ENCODE assay signal across 8 cellular contexts in genomic region chr5:113022661-113023060, GRCh38. TPM values are rescaled to one million over a fixed set of nuclear protein-coding genes. Genes with fewer than 3 reads are reported as not detected.
DNase-seq lines count a peak whose midpoint lies in the region; ATAC-seq and TF ChIP-seq lines count a peak whose summit lies in the region.

No MANE protein-coding gene starts in this region.

- peak overlapping the region; percentile 11 for H3K4me3 Mint-ChIP-seq in activated T-cell treated with anti-CD3 and anti-CD28 coated beads, Interleukin-2, amount 50 U/mL, for 4 hours
- peak overlapping the region; percentile 5 for H3K4me3 Mint-ChIP-seq in activated B cell treated with CpG ODN at 0.5 μM for 24 hours

- H2AFZ ChIP-seq in trophoblast cell (ENCODE audit: insufficient read depth, low read length, poor library complexity) = no peak overlapping the region

- no peaks in the 10 kb centered on the region for H3K9me3 ChIP-seq in spleen
- no peaks in the 10 kb centered on the region for H3K9me3 ChIP-seq in vagina
- H3K9me3 ChIP-seq in trophoblast cell (ENCODE audit: insufficient read depth, low read depth, low read length) = no peaks in the 10 kb centered on the region

- TF ChIP-seq CTCF in activated B cell treated with CpG ODN at 0.5 μM for 24 hours (IDR thresholded peaks at IDR 0.05) = no peak
- no peak for TF ChIP-seq CTCF in spleen (IDR thresholded peaks at IDR 0.05 in 8 of 11, conservative IDR thresholded peaks at IDR 0.05 in 3 of 11)
- no peak for TF ChIP-seq CTCF in vagina (IDR thresholded peaks at IDR 0.05)

- H3K9ac ChIP-seq in trophoblast cell (ENCODE audit: low read length) = no peak overlapping the region

- H3K4me3 ChIP-seq in spleen = no peak overlapping the region
- H3K4me3 ChIP-seq in vagina = no peak overlapping the region
- H3K4me3 ChIP-seq in trophoblast cell (ENCODE audit: low read depth, low read length) = no peak overlapping the region

- no peak for DNase-seq in activated T-cell treated with anti-CD3 and anti-CD28 coated beads, Interleukin-2, amount 50 U/mL, for 4 hours
- DNase-seq in activated T-cell treated with anti-CD3 and anti-CD28 coated beads, Interleukin-2, amount 50 U/mL, for 48 hours = no peak
- no peak for DNase-seq in activated B cell treated with CpG ODN at 0.5 μM for 24 hours
- DNase-seq in spleen = no peak
- no peak for DNase-seq in vagina (ENCODE audit: extremely low spot score in 2 of 2)
- DNase-seq in NCI-H1436 treated with DMSO at 0.1 percent for 48 hours (lab: John Stamatoyannopoulos, UW) = no peak
- DNase-seq in trophoblast cell = no peak

- H3K36me3 ChIP-seq in spleen (peaks cover 0 to 97% (median 26%) of the 10 kb centered on the region in 6 donors), vagina (peaks cover 0 to 17% of the 10 kb centered on the region in 2 donors), trophoblast cell (ENCODE audit: control insufficient read depth in 1 of 2, insufficient read depth in 2 of 2, low read length in 2 of 2) (peaks cover 8 to 10% of the 10 kb centered on the region in 2 experiments)

- H3K27me3 ChIP-seq in spleen (replicated peaks in 1 of 7) (no peaks in the 10 kb centered on the region), vagina (no peaks in the 10 kb centered on the region), trophoblast cell (ENCODE audit: insufficient read depth, low read length) (no peaks in the 10 kb centered on the region)

- H3K27ac ChIP-seq in spleen (peak overlapping the region; percentile 19 to 70 (median 29)), vagina (no peak overlapping the region), trophoblast cell (ENCODE audit: low read depth, low read length) (no peak overlapping the region)

- H2BK12ac ChIP-seq in trophoblast cell (ENCODE audit: low read length) = no peak overlapping the region

- no peak overlapping the region for H3K4me2 ChIP-seq in trophoblast cell (ENCODE audit: low read length)

- peak; percentile 74 to 78 for ATAC-seq in activated T-cell treated with anti-CD3 and anti-CD28 coated beads, Interleukin-2, amount 50 U/mL, for 4 hours
- ATAC-seq in HG03097 (IDR thresholded peaks at IDR 0.05; ENCODE audit: low FRiP score, unreplicated experiment) (peak; percentile 72), activated B cell treated with CpG ODN at 0.5 μM for 24 hours (ENCODE audit: low read depth) (peak; percentile 47)

- H3K9me3 Mint-ChIP-seq in activated T-cell treated with anti-CD3 and anti-CD28 coated beads, Interleukin-2, amount 50 U/mL, for 4 hours = no peaks in the 10 kb centered on the region
- H3K9me3 Mint-ChIP-seq in activated B cell treated with CpG ODN at 0.5 μM for 24 hours = no peaks in the 10 kb centered on the region

- H3K79me2 ChIP-seq in trophoblast cell (ENCODE audit: control insufficient read depth, insufficient read depth, low read length, poor library complexity) = no peaks in the 10 kb centered on the region

- H2BK5ac ChIP-seq in trophoblast cell (ENCODE audit: low read depth, low read length, poor library complexity) = no peak overlapping the region

- peaks cover 67% of the 10 kb centered on the region for H3K4me1 Mint-ChIP-seq in activated T-cell treated with anti-CD3 and anti-CD28 coated beads, Interleukin-2, amount 50 U/mL, for 4 hours (ENCODE audit: low read depth)
- peaks cover 25% of the 10 kb centered on the region for H3K4me1 Mint-ChIP-seq in activated B cell treated with CpG ODN at 0.5 μM for 24 hours

- peaks cover 8 to 36% (median 18%) of the 10 kb centered on the region in 6 donors for H3K4me1 ChIP-seq in spleen
- no peaks in the 10 kb centered on the region for H3K4me1 ChIP-seq in vagina
- no peaks in the 10 kb centered on the region for H3K4me1 ChIP-seq in trophoblast cell (ENCODE audit: control insufficient read depth in 1 of 2, insufficient read depth in 2 of 2, low read length in 2 of 2)

- WGBS in spleen, 5 donors = 19 to 43% (median 24%) methylated on average over 2 of the region's 2 CpGs
- WGBS in trophoblast cell (ENCODE audit: extremely low coverage, insufficient coverage, insufficient read length) = no CpG with 5 or more reads among the region's 2 CpGs

- no peak overlapping the region for H3K23ac ChIP-seq in trophoblast cell (ENCODE audit: low read length)

- no peaks in the 10 kb centered on the region for H3K27me3 Mint-ChIP-seq in activated T-cell treated with anti-CD3 and anti-CD28 coated beads, Interleukin-2, amount 50 U/mL, for 4 hours (ENCODE audit: low read depth)
- no peaks in the 10 kb centered on the region for H3K27me3 Mint-ChIP-seq in activated B cell treated with CpG ODN at 0.5 μM for 24 hours

- H3K36me3 Mint-ChIP-seq in activated T-cell treated with anti-CD3 and anti-CD28 coated beads, Interleukin-2, amount 50 U/mL, for 4 hours (ENCODE audit: insufficient read depth) = peaks cover 22% of the 10 kb centered on the region
- peaks cover 45% of the 10 kb centered on the region for H3K36me3 Mint-ChIP-seq in activated B cell treated with CpG ODN at 0.5 μM for 24 hours (ENCODE audit: low read depth)

- H2BK120ac ChIP-seq in trophoblast cell (ENCODE audit: insufficient read depth, low read length, poor library complexity) = no peak overlapping the region

- POLR2A ChIA-PET in activated B cell treated with CpG ODN at 0.5 μM for 24 hours (lab: Charles Lee) = no interaction called here

- H2AK5ac ChIP-seq in trophoblast cell (ENCODE audit: low read length) = no peak overlapping the region

- intact Hi-C loops in activated B cell treated with CpG ODN at 0.5 μM for 24 hours (cut with micrococcal nuclease) (no loop called here), spleen (cut with DNase I; ENCODE audit: low total_unique reads) (no loop called here), vagina (cut with DNase I) (no loop called here)

- H3K4ac ChIP-seq in trophoblast cell (ENCODE audit: low read depth, low read length) = no peak overlapping the region

- no peak overlapping the region for H4K8ac ChIP-seq in trophoblast cell (ENCODE audit: low read depth, low read length)

- H3K79me1 ChIP-seq in trophoblast cell (ENCODE audit: low read length) = no peaks in the 10 kb centered on the region

- TF ChIP-seq POLR2A in spleen (IDR thresholded peaks at IDR 0.05) (no peak), vagina (IDR thresholded peaks at IDR 0.05) (no peak)

- no peak overlapping the region for H4K91ac ChIP-seq in trophoblast cell (ENCODE audit: low read depth, low read length)

- H4K12ac ChIP-seq in trophoblast cell (ENCODE audit: low read depth, low read length) = no peak overlapping the region

- H3K18ac ChIP-seq in trophoblast cell (ENCODE audit: low read length) = no peak overlapping the region

- CTCF ChIA-PET in activated B cell treated with CpG ODN at 0.5 μM for 24 hours (lab: Charles Lee) = interaction anchor here (0.9 kb wide), 1 partner anchor 27 kb away, joined by 3 read pairs; no protein-coding TSS in a partner anchor

- H3K14ac ChIP-seq in trophoblast cell (ENCODE audit: low read length) = no peak overlapping the region

- H3K27ac Mint-ChIP-seq in activated B cell treated with CpG ODN at 0.5 μM for 24 hours = peak overlapping the region; percentile 62

RNA-seq across cellular contexts. Expression of gene DCP2, which starts 46.1 kb away (rescaled TPM):
- total RNA-seq in activated T-cell treated with anti-CD3 and anti-CD28 coated beads, Interleukin-2, amount 50 U/mL, for 4 hours = 10 to 100 TPM; 36.8 to 42.1 (median 41.1) TPM
- total RNA-seq in activated B cell treated with CpG ODN at 0.5 μM for 24 hours (53.5 and 56.0 TPM in 2 replicates), spleen (100 to 1,000 TPM in 2 of 7 donors, 10 to 100 TPM in 5; 76.6 to 110 (median 80.8) TPM), vagina (58.2 TPM)
- polyA plus RNA-seq in spleen = 10 to 100 TPM; 17.5 to 19.8 (median 18.0) TPM
- polyA plus RNA-seq in trophoblast cell (2013) = 52.1 and 52.8 TPM in 2 replicates

Comparison
In these comparisons a context has a peak if more than half of its experiments do, and no peak if none do; other contexts are left out.
1. H3K27ac ChIP-seq: peak in spleen (8 of 8); none in vagina (single experiment) and trophoblast cell (single experiment).
2. Peak in every context shown above with its lines, with median percentiles within 50 percentile points of each other: ATAC-seq.